ENCODE assay signal across 18 cellular contexts in genomic region chr17:16484445-16485169, GRCh38. TPM values are rescaled to one million over a fixed set of nuclear protein-coding genes. Genes with fewer than 3 reads are reported as not detected.
DNase-seq lines count a peak whose midpoint lies in the region; ATAC-seq and TF ChIP-seq lines count a peak whose summit lies in the region.
"Had no signal": no experiment of that assay in that cellular context is flagged by ENCODE, and none has a peak within 500 bp of the region (broad histone marks: within the 10 kb centered on the region; RNA-seq: fewer than 3 reads in every experiment).

No MANE protein-coding gene starts in this region.

- H3K27me3 Mint-ChIP-seq in glutamatergic neuron (ENCODE audit: unreplicated experiment) = peaks cover 11% of the 10 kb centered on the region
- no peaks in the 10 kb centered on the region for H3K27me3 Mint-ChIP-seq in effector memory CD8-positive, alpha-beta T cell
- H3K27me3 Mint-ChIP-seq: activated T-cell treated with anti-CD3 and anti-CD28 coated beads, Interleukin-2, amount 50 U/mL, for 24 hours; T-helper 17 cell had no signal

- intact Hi-C loops in sciatic nerve (cut with DNase I) = no loop called here
- intact Hi-C loops in psoas muscle (cut with DNase I) = no loop called here

- H3K4me1 Mint-ChIP-seq in glutamatergic neuron (ENCODE audit: low read depth, unreplicated experiment) = peaks cover 29% of the 10 kb centered on the region
- peaks cover 4 to 8% of the 10 kb centered on the region in 2 donors for H3K4me1 Mint-ChIP-seq in effector memory CD8-positive, alpha-beta T cell (ENCODE audit: low read depth in 2 of 2)
- H3K4me1 Mint-ChIP-seq: T-helper 17 cell had no signal

- H3K27me3 ChIP-seq in H7 (ENCODE audit: control insufficient read depth, insufficient read depth, low read length) = no peaks in the 10 kb centered on the region; the same call in 1 of the 2 replicates
- H3K27me3 ChIP-seq in psoas muscle (ENCODE audit: insufficient read depth in 3 of 3, low read length in 2 of 3) = no peaks in the 10 kb centered on the region
- H3K27me3 ChIP-seq: BLaER1 treated with 17β-estradiol and CSF1 and Interleukin-3, amounts not matched to agents 10 nM and 100 nM had no signal

- H3K9me3 Mint-ChIP-seq in glutamatergic neuron (ENCODE audit: unreplicated experiment) = peaks cover 8% of the 10 kb centered on the region
- H3K9me3 Mint-ChIP-seq in effector memory CD8-positive, alpha-beta T cell = no peaks in the 10 kb centered on the region
- H3K9me3 Mint-ChIP-seq: activated T-cell treated with anti-CD3 and anti-CD28 coated beads, Interleukin-2, amount 50 U/mL, for 24 hours had no signal

- H3K27ac Mint-ChIP-seq in glutamatergic neuron (ENCODE audit: unreplicated experiment) = peak overlapping the region; percentile 94
- no peak overlapping the region for H3K27ac Mint-ChIP-seq in effector memory CD8-positive, alpha-beta T cell
- H3K27ac Mint-ChIP-seq: activated T-cell treated with anti-CD3 and anti-CD28 coated beads, Interleukin-2, amount 50 U/mL, for 24 hours; T-helper 17 cell had no signal

- WGBS in psoas muscle, 3 donors = 82 to 85% (median 83%) methylated on average over 19 of the region's 19 CpGs

- H3K4me3 ChIP-seq in H7 (ENCODE audit: insufficient read depth, low read depth, low read length) = peak overlapping the region; percentile 24
- H3K4me3 ChIP-seq in psoas muscle = no peak overlapping the region
- H3K4me3 ChIP-seq: BLaER1 treated with 17β-estradiol and CSF1 and Interleukin-3, amounts not matched to agents 10 nM and 100 nM had no signal

- H3K36me3 ChIP-seq in H7 (replicated peaks; ENCODE audit: control insufficient read depth, insufficient read depth, low read length) (no peaks in the 10 kb centered on the region; the same call in 1 of the 2 replicates), psoas muscle (ENCODE audit: insufficient read depth in 1 of 2, low read depth in 1 of 2) (no peaks in the 10 kb centered on the region)
- H3K36me3 ChIP-seq: BLaER1 treated with 17β-estradiol and CSF1 and Interleukin-3, amounts not matched to agents 10 nM and 100 nM had no signal

- H3K36me3 Mint-ChIP-seq in glutamatergic neuron (ENCODE audit: unreplicated experiment) = no peaks in the 10 kb centered on the region
- H3K36me3 Mint-ChIP-seq in effector memory CD8-positive, alpha-beta T cell (ENCODE audit: insufficient read depth) = peaks cover 4% of the 10 kb centered on the region

- peak overlapping the region; percentile 69 for H3K4me3 Mint-ChIP-seq in glutamatergic neuron (ENCODE audit: unreplicated experiment)
- H3K4me3 Mint-ChIP-seq in effector memory CD8-positive, alpha-beta T cell = no peak overlapping the region
- H3K4me3 Mint-ChIP-seq: activated T-cell treated with anti-CD3 and anti-CD28 coated beads, Interleukin-2, amount 50 U/mL, for 24 hours; T-helper 17 cell had no signal

- ATAC-seq in sciatic nerve (peak; percentile 34), HG02759 (IDR thresholded peaks at IDR 0.05; ENCODE audit: unreplicated experiment) (no peak), psoas muscle (no peak)
- no peak for ATAC-seq in effector memory CD8-positive, alpha-beta T cell (replicated peaks)
- ATAC-seq: T-helper 17 cell had no signal

- peaks cover 15% of the 10 kb centered on the region for H3K4me1 ChIP-seq in psoas muscle

- DNase-seq in H7 (peak; percentile 77), SHP77 treated with DMSO at 0.1 percent for 48 hours (lab: John Stamatoyannopoulos, UW) (peak; percentile 86), glutamatergic neuron (no peak), sciatic nerve (ENCODE audit: low spot score) (no peak), NCI-H1105 treated with DMSO at 0.1 percent for 48 hours (lab: John Stamatoyannopoulos, UW) (no peak), psoas muscle (no peak)
- no peak for DNase-seq in effector memory CD8-positive, alpha-beta T cell
- DNase-seq: activated CD4-positive, alpha-beta T cell treated with anti-CD3 and anti-CD28 coated beads for 48 hours; activated T-cell treated with anti-CD3 and anti-CD28 coated beads, Interleukin-2, amount 50 U/mL, for 24 hours; EL; foreskin fibroblast; Kasumi-1; NCI-H187; NCI-H69; stimulated activated CD4-positive, alpha-beta T cell treated with anti-CD3 and anti-CD28 coated beads, Interleukin-4, amount 100 ng/mL, for 1 hour; T-helper 17 cell had no signal

- H3K9me3 ChIP-seq in psoas muscle = no peaks in the 10 kb centered on the region
- H3K9me3 ChIP-seq: BLaER1 treated with 17β-estradiol and CSF1 and Interleukin-3, amounts not matched to agents 10 nM and 100 nM had no signal

- no peak overlapping the region for H3K27ac ChIP-seq in psoas muscle
- H3K27ac ChIP-seq: BLaER1 treated with 17β-estradiol and CSF1 and Interleukin-3, amounts not matched to agents 10 nM and 100 nM had no signal

- TF ChIP-seq CTCF in glutamatergic neuron (IDR thresholded peaks at IDR 0.05; ENCODE audit: partially characterized antibody, unreplicated experiment) = no peak
- no peak for TF ChIP-seq CTCF in psoas muscle (IDR thresholded peaks at IDR 0.05)

RNA-seq across cellular contexts. Expression of gene LRRC75A, which starts 7.4 kb away (rescaled TPM):
- total RNA-seq in H7 (2014; rRNA removed; shearing (Covaris generic)) = 3.3 and 5.9 TPM in 2 replicates
- 7.3 TPM for total RNA-seq in glutamatergic neuron (ENCODE audit: unreplicated experiment)
- 7.0 TPM for total RNA-seq in sciatic nerve
- total RNA-seq in psoas muscle = under 1 TPM; 0.20 to 0.41 (median 0.29) TPM
- under 1 TPM; 0.23 to 0.69 (median 0.43) TPM for polyA plus RNA-seq in psoas muscle

Comparison
In these comparisons a context has a peak if more than half of its experiments do, and no peak if none do; other contexts are left out.
1. DNase-seq: peak in H7 (single experiment) and SHP77 treated with DMSO at 0.1 percent for 48 hours (single experiment); none in glutamatergic neuron (single experiment), sciatic nerve (single experiment), NCI-H1105 treated with DMSO at 0.1 percent for 48 hours (single experiment), effector memory CD8-positive, alpha-beta T cell (0 of 3) and psoas muscle (0 of 2).